Comparison of ENCODE assay signal across 26 cellular contexts in the genomic region with DNA sequence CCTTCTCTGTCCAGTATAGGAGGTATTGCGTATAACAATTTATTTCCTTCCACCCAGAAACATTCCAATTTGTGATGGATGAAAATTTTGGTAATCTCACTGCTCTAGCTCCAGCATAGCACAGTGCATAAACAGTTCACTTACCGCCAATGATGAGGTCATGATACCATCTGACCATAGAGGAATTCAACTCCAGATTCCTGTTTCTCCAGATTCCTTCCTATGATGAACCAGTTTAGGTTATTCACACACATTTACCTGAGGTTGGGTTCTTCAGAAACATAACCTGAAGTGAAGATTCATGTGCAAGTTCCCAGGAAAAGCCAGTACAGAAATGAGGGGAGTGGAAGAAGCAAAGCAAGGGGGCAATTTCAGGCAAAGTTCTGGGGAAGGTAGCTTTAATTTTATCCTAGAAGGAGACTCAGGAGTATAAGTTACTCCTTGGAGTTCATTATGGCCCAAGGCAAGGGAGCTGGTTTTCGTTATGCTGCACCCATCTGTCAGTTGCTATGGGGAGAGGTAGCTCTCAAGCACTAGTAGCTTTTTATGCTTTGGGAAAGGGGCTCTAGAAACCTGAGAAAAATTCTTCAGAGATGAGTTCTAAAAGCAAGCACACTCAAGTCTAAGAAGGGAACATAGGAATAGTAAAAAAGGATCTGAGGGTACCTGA.
DNase-seq lines count a peak whose midpoint lies in the region; ATAC-seq and TF ChIP-seq lines count a peak whose summit lies in the region.
"Had no signal": no experiment of that assay in that cellular context is flagged by ENCODE, and none has a peak within 500 bp of the region (broad histone marks: within the 10 kb centered on the region; RNA-seq: fewer than 3 reads in every experiment).

No MANE protein-coding gene starts in this region.

- H3K36me3 Mint-ChIP-seq in MCF 10A (ENCODE audit: insufficient read depth, unreplicated experiment) = no peaks in the 10 kb centered on the region
- H3K36me3 Mint-ChIP-seq: brain had no signal

- CTCF ChIA-PET in MCF 10A (lab: Yijun Ruan, JAX) = no interaction called here

- peaks cover 31% of the 10 kb centered on the region for H3K9me3 Mint-ChIP-seq in MCF 10A (ENCODE audit: unreplicated experiment)
- H3K9me3 Mint-ChIP-seq: neural crest cell; stimulated activated naive CD8-positive, alpha-beta T cell treated with anti-CD3 and anti-CD28 coated beads, Interleukin-15, Interleukin-2, amounts not matched to agents 100 ng/mL and 50 ng/mL, for 24 hours had no signal

- POLR2A ChIA-PET in MCF 10A (lab: Yijun Ruan, JAX) = interaction anchor here (0.5 to 0.6 kb wide), 5 partner anchors 76 to 621 kb away, joined by 3 read pairs; no protein-coding TSS in a partner anchor

- H3K4me1 Mint-ChIP-seq in MCF 10A (ENCODE audit: insufficient read depth, unreplicated experiment) = peaks cover 7% of the 10 kb centered on the region

- H3K27me3 Mint-ChIP-seq in MCF 10A (ENCODE audit: insufficient read depth, unreplicated experiment) = no peaks in the 10 kb centered on the region
- H3K27me3 Mint-ChIP-seq: activated naive CD8-positive, alpha-beta T cell treated with anti-CD3 and anti-CD28 coated beads, Interleukin-2, amount 50 U/mL, for 24 hours; B cell; stimulated activated naive CD8-positive, alpha-beta T cell treated with anti-CD3 and anti-CD28 coated beads, Interleukin-15, Interleukin-2, amounts not matched to agents 100 ng/mL and 50 ng/mL, for 24 hours had no signal

- H3K27ac Mint-ChIP-seq in MCF 10A (ENCODE audit: low read depth, unreplicated experiment) = no peak overlapping the region
- H3K27ac Mint-ChIP-seq: activated naive CD8-positive, alpha-beta T cell treated with anti-CD3 and anti-CD28 coated beads, Interleukin-2, amount 50 U/mL, for 24 hours; B cell; brain; stimulated activated naive CD8-positive, alpha-beta T cell treated with anti-CD3 and anti-CD28 coated beads, Interleukin-15, Interleukin-2, amounts not matched to agents 100 ng/mL and 50 ng/mL, for 24 hours had no signal

- H3K4me3 Mint-ChIP-seq in MCF 10A (ENCODE audit: unreplicated experiment) = no peak overlapping the region
- H3K4me3 Mint-ChIP-seq: activated naive CD8-positive, alpha-beta T cell treated with anti-CD3 and anti-CD28 coated beads, Interleukin-2, amount 50 U/mL, for 24 hours; B cell; brain; neural crest cell; stimulated activated naive CD8-positive, alpha-beta T cell treated with anti-CD3 and anti-CD28 coated beads, Interleukin-15, Interleukin-2, amounts not matched to agents 100 ng/mL and 50 ng/mL, for 24 hours had no signal

- intact Hi-C loops in MCF 10A (cut with micrococcal nuclease) = no loop called here

- ATAC-seq in GM21367 (IDR thresholded peaks at IDR 0.05; ENCODE audit: unreplicated experiment) (no peak), HG03108 (IDR thresholded peaks at IDR 0.05; ENCODE audit: unreplicated experiment) (no peak), GM21786 (IDR thresholded peaks at IDR 0.05; ENCODE audit: unreplicated experiment) (no peak)
- ATAC-seq: activated naive CD8-positive, alpha-beta T cell treated with anti-CD3 and anti-CD28 coated beads, Interleukin-2, amount 50 U/mL, for 24 hours; K562 had no signal

- TF ChIP-seq CTCF in MCF 10A (IDR thresholded peaks at IDR 0.05; ENCODE audit: unreplicated experiment) = no peak

- DNase-seq in T47D (ENCODE audit: low read depth in 1 of 2, low spot score in 1 of 2) = peak; percentile 24 to 97
- DNase-seq in MCF 10A (ENCODE audit: unreplicated experiment) = no peak
- peak; percentile 41 for DNase-seq in amniotic epithelial cell (ENCODE audit: low read depth)
- peak; percentile 86 for DNase-seq in islet precursor cell
- DNase-seq in NCI-H510A (lab: John Stamatoyannopoulos, UW) = no peak
- DNase-seq: 8988T; activated gamma-delta T cell treated with Interleukin-2 at 50 U/mL for 16 hours; activated naive CD8-positive, alpha-beta T cell treated with anti-CD3 and anti-CD28 coated beads, Interleukin-2, amount 50 U/mL, for 24 hours; activated T-cell treated with anti-CD3 and anti-CD28 coated beads, Interleukin-2, amount 50 U/mL, for 1 hour; DND-41; kidney; MM.1S; NCI-H1417; NCI-H2081 treated with DMSO at 0.1 percent for 48 hours; NK-92 treated with Interleukin-12 subunit alpha and Interleukin-12 subunit beta, amount 100 ng/mL, for 24 hours; Peyer's patch; sigmoid colon; thyroid gland had no signal

- no TSS peak for BruUV-seq in MCF 10A (replicated peaks; lab: Mats Ljungman, UMichigan)

- in situ Hi-C loops in T47D (cut with HindIII; ENCODE audit: low pct_unique_long_range_greater_than_20kb, low sequenced_read_pairs) = no loop called here

Comparison
In these comparisons a context has a peak if more than half of its experiments do, and no peak if none do; other contexts are left out.
1. DNase-seq: peak in T47D (2 of 2), amniotic epithelial cell (single experiment) and islet precursor cell (single experiment); none in MCF 10A (single experiment) and NCI-H510A (single experiment).